In the genomic region with DNA sequence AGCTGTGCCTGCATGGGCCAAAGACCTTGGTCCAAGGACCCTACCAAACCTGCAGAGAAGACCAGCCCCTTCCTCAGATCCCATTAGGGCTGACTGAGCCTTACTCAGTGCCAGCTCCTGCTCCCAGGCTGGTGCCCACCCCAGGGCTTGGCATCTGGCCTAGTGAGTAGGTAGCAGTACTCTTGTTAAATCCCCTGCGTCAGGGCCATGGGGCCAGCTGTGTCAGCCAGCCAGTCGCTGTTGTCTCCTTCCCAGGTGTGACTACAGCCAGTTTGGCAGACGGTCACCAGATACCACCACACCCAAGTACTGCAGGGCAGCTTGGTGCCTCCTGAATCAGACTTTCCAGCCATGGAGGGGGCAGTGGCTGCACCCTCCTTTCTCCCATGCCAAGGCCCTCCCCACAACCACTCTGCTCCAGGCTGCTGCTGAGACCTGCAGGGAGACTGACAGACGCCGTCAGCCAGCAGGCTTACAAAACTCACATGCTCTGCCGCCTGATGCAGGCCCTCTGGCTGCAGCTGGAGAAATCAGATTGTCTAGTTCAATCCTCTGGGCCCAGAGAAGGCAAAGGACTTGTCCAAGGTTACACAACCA, we compare ENCODE assay signal across 11 cellular contexts. TPM values are rescaled to one million over a fixed set of nuclear protein-coding genes. Genes with fewer than 3 reads are reported as not detected.
DNase-seq lines count a peak whose midpoint lies in the region; ATAC-seq, FAIRE-seq and TF ChIP-seq lines count a peak whose summit lies in the region.
"Had no signal": no experiment of that assay in that cellular context is flagged by ENCODE, and none has a peak within 500 bp of the region (broad histone marks: within the 10 kb centered on the region; RNA-seq: fewer than 3 reads in every experiment).

No MANE protein-coding gene starts in this region.

- H3K9me3 ChIP-seq in gastroesophageal sphincter, result no peaks in the 10 kb centered on the region
- no peaks in the 10 kb centered on the region for H3K9me3 ChIP-seq in pancreas
- no peaks in the 10 kb centered on the region for H3K9me3 ChIP-seq in A673 (ENCODE audit: low read depth, low read length, poor library complexity, severe bottlenecking)
- H3K9me3 ChIP-seq: BE2C had no signal

- POLR2A ChIA-PET in A673 (lab: Charles Lee; ENCODE audit: low non-redundant PET), result no interaction called here

- TF ChIP-seq EP300 in gastroesophageal sphincter (IDR thresholded peaks at IDR 0.05), result no peak

- H3K4me3 ChIP-seq in gastroesophageal sphincter (peak overlapping the region; percentile 68 to 86), pancreas (no peak overlapping the region), A673 (ENCODE audit: low read depth, low read length, poor library complexity, severe bottlenecking) (no peak overlapping the region)

- H3K4me3 Mint-ChIP-seq in Calu3 (ENCODE audit: low read depth, unreplicated experiment), result no peak overlapping the region
- H3K4me3 Mint-ChIP-seq: activated CD8-positive, alpha-beta T cell treated with anti-CD3 and anti-CD28 coated beads, Interleukin-2, amount 10 ng/mL, durations not matched to agents 7 days and 5 days had no signal

- BruUV-seq in Calu3 (replicated peaks; lab: Mats Ljungman, UMichigan) (no TSS peak), A673 (replicated peaks; lab: Mats Ljungman, UMichigan) (no TSS peak)

- no peaks in the 10 kb centered on the region for H3K9me3 Mint-ChIP-seq in Calu3 (ENCODE audit: low read depth, unreplicated experiment)

- H3K27me3 ChIP-seq in gastroesophageal sphincter (no peaks in the 10 kb centered on the region), pancreas (no peaks in the 10 kb centered on the region), A673 (replicated peaks; ENCODE audit: insufficient read depth, low read depth, low read length, poor library complexity) (no peaks in the 10 kb centered on the region)
- H3K27me3 ChIP-seq: BE2C had no signal

- CTCF ChIA-PET in Calu3 (lab: Charles Lee) (interaction anchor here (0.7 kb wide), 1 partner anchor 108 kb away, joined by 3 read pairs; no protein-coding TSS in a partner anchor), A673 (lab: Charles Lee) (no interaction called here)

- DNase-seq in Calu3 (no peak), OCI-M1 (lab: John Stamatoyannopoulos, UW) (peak; percentile 32), pancreas (peak in 3 of 6 donors; percentile 62 to 71 (median 65)), posterior vena cava (ENCODE audit: low spot score) (no peak), HPDE6-E6E7 (ENCODE audit: extremely low spot score) (no peak), A673 (ENCODE audit: low spot score) (no peak)
- DNase-seq: activated CD8-positive, alpha-beta T cell treated with anti-CD3 and anti-CD28 coated beads, Interleukin-2, amount 10 ng/mL, durations not matched to agents 7 days and 5 days; BE2C; hippocampal formation had no signal

- H3K36me3 ChIP-seq in gastroesophageal sphincter (peaks cover 0 to 21% of the 10 kb centered on the region in 2 donors), pancreas (no peaks in the 10 kb centered on the region), A673 (ENCODE audit: insufficient read depth, low read length, poor library complexity, severe bottlenecking) (no peaks in the 10 kb centered on the region)
- H3K36me3 ChIP-seq: BE2C had no signal

- H3K27me3 Mint-ChIP-seq in Calu3 (ENCODE audit: unreplicated experiment), result no peaks in the 10 kb centered on the region

- intact Hi-C loops in Calu3 (cut with micrococcal nuclease; ENCODE audit: unreplicated experiment), result no loop called here
- intact Hi-C loops in pancreas (cut with DNase I), result no loop called here
- intact Hi-C loops in posterior vena cava (cut with DNase I), result no loop called here
- intact Hi-C loops in A673 (cut with micrococcal nuclease; ENCODE audit: unreplicated experiment), result no loop called here

- H3K27ac ChIP-seq in gastroesophageal sphincter (peak overlapping the region; percentile 93 to 95 (median 94)), pancreas (peak overlapping the region; percentile 9 to 77 (median 49)), A673 (ENCODE audit: low read depth, low read length, poor library complexity, severe bottlenecking) (no peak overlapping the region)

- TF ChIP-seq CTCF in Calu3 (IDR thresholded peaks at IDR 0.05; ENCODE audit: unreplicated experiment) (no peak), gastroesophageal sphincter (IDR thresholded peaks at IDR 0.05) (no peak), pancreas (IDR thresholded peaks at IDR 0.05) (no peak), A673 (conservative IDR thresholded peaks at IDR 0.05; ENCODE audit: low read depth, low read length) (no peak)

- no peak for ATAC-seq in gastroesophageal sphincter
- peak in 3 of 4 donors; percentile 4 to 28 (median 26) for ATAC-seq in pancreas
- ATAC-seq in GM21529 (IDR thresholded peaks at IDR 0.05; ENCODE audit: unreplicated experiment), result no peak
- ATAC-seq: activated CD8-positive, alpha-beta T cell treated with anti-CD3 and anti-CD28 coated beads, Interleukin-2, amount 10 ng/mL, durations not matched to agents 7 days and 5 days had no signal

- no CpG with 5 or more reads among the region's 6 CpGs for WGBS in gastroesophageal sphincter (ENCODE audit: low coverage in 1 of 2), 2 donors
- WGBS in pancreas, 2 donors, result 24 to 38% methylated on average over 6 of the region's 6 CpGs

- no peak for TF ChIP-seq POLR2A in gastroesophageal sphincter (IDR thresholded peaks at IDR 0.05)

- H3K4me1 ChIP-seq in gastroesophageal sphincter, result peaks cover 9 to 75% (median 17%) of the 10 kb centered on the region in 3 donors
- peaks cover 4 to 16% (median 11%) of the 10 kb centered on the region in 3 donors for H3K4me1 ChIP-seq in pancreas
- H3K4me1 ChIP-seq in A673 (ENCODE audit: insufficient read depth, low read length, poor library complexity, severe bottlenecking), result peaks cover 17% of the 10 kb centered on the region
- H3K4me1 ChIP-seq: BE2C had no signal

- H3K36me3 Mint-ChIP-seq in Calu3 (ENCODE audit: insufficient read depth, unreplicated experiment), result peaks cover 64% of the 10 kb centered on the region

- no peak for FAIRE-seq in pancreas (lab: Jason Lieb, UNC)

- H3K27ac Mint-ChIP-seq in Calu3 (ENCODE audit: unreplicated experiment), result peak overlapping the region; percentile 42
- H3K27ac Mint-ChIP-seq: activated CD8-positive, alpha-beta T cell treated with anti-CD3 and anti-CD28 coated beads, Interleukin-2, amount 10 ng/mL, durations not matched to agents 7 days and 5 days had no signal

- peaks cover 50% of the 10 kb centered on the region for H3K4me1 Mint-ChIP-seq in Calu3 (ENCODE audit: low read depth, unreplicated experiment)

RNA-seq across cellular contexts. Expression of gene TENT5B, which starts 3.0 kb away (rescaled TPM):
- total RNA-seq in Calu3 (2022) (0.59 and 1.0 TPM in 2 replicates), gastroesophageal sphincter (100 to 1,000 TPM in 3 of 4 donors, 10 to 100 TPM in 1; 89.9 to 284 (median 166) TPM), pancreas (1 to 10 TPM in 1 of 6 donors, under 1 TPM in 5; 0.08 to 2.0 (median 0.61) TPM), posterior vena cava (10 to 100 TPM; 41.2 to 43.7 TPM), A673 (2021) (1.2 and 1.6 TPM in 2 replicates)
- 1 to 10 TPM; 1.3 to 3.3 TPM for polyA plus RNA-seq in pancreas
- total RNA-seq: activated CD8-positive, alpha-beta T cell treated with anti-CD3 and anti-CD28 coated beads, Interleukin-2, amount 10 ng/mL, durations not matched to agents 7 days and 5 days had no signal

RNA-seq across cellular contexts. Expression of gene TRNP1, which starts 16.2 kb away (rescaled TPM):
- total RNA-seq in Calu3 (2022) (195 and 277 TPM in 2 replicates), gastroesophageal sphincter (10 to 100 TPM; 15.9 to 48.4 (median 38.8) TPM), pancreas (10 to 100 TPM; 10.4 to 36.8 (median 18.4) TPM), posterior vena cava (10 to 100 TPM; 10.7 to 13.2 TPM), A673 (2021) (1.0 and 1.4 TPM in 2 replicates)
- polyA plus RNA-seq in pancreas, result 10 to 100 TPM; 42.1 to 48.2 TPM
- total RNA-seq: activated CD8-positive, alpha-beta T cell treated with anti-CD3 and anti-CD28 coated beads, Interleukin-2, amount 10 ng/mL, durations not matched to agents 7 days and 5 days had no signal

RNA-seq across cellular contexts. Expression of gene KDF1, which starts 49.4 kb away (rescaled TPM):
- total RNA-seq in Calu3 (2022) (18.9 and 19.4 TPM in 2 replicates), gastroesophageal sphincter (1 to 10 TPM in 1 of 4 donors, not detected in 3; 2.3 TPM), pancreas (10 to 100 TPM in 2 of 6 donors, 1 to 10 TPM in 4; 7.2 to 11.7 (median 8.9) TPM), posterior vena cava (not detected), A673 (2021) (not detected in 2 replicates)
- 10 to 100 TPM in 1 of 2 donors, 1 to 10 TPM in 1; 8.8 to 13.7 TPM for polyA plus RNA-seq in pancreas
- total RNA-seq: activated CD8-positive, alpha-beta T cell treated with anti-CD3 and anti-CD28 coated beads, Interleukin-2, amount 10 ng/mL, durations not matched to agents 7 days and 5 days had no signal

Comparison
In these comparisons a context has a peak if more than half of its experiments do, and no peak if none do; other contexts are left out.
1. ATAC-seq: peak in pancreas (3 of 4); none in gastroesophageal sphincter (single experiment) and GM21529 (single experiment).
2. H3K4me3 ChIP-seq: peak in gastroesophageal sphincter (2 of 2); none in pancreas (0 of 4) and A673 (single experiment).
3. RNA of gene TENT5B, which starts 3.0 kb away (total RNA-seq): 89.9 to 284 TPM in gastroesophageal sphincter and 41.2 to 43.7 TPM in posterior vena cava; 1.2 to 1.6 TPM in A673, 0.08 to 2.0 TPM in pancreas and 0.59 to 1.0 TPM in Calu3; every median in the first group is over 10 times any median in the second.